ENCODE assay signal across 7 cellular contexts in genomic region chr9:61862431-61862971, GRCh38.
DNase-seq lines count a peak whose midpoint lies in the region; ATAC-seq and TF ChIP-seq lines count a peak whose summit lies in the region.
"Not testable (repeated sequence)": the region's sequence is repeated elsewhere in the genome, so short reads cannot be mapped to it uniquely, and the experiment has no call there.

No MANE protein-coding gene starts in this region.

- H3K9me3 ChIP-seq in RWPE2 (ENCODE audit: severe bottlenecking), result not testable (repeated sequence)

- POLR2A ChIA-PET in activated CD8-positive, alpha-beta T cell treated with anti-CD3 and anti-CD28 coated beads, Interleukin-2, amount 10 ng/mL, durations not matched to agents 7 days and 5 days (lab: Charles Lee), result not testable (repeated sequence)

- not testable (repeated sequence) for H3K27me3 ChIP-seq in RWPE2 (ENCODE audit: insufficient read depth, poor library complexity, severe bottlenecking)

- not testable (repeated sequence) for ATAC-seq in RWPE2 (ENCODE audit: low read depth)
- peak; percentile 40 for ATAC-seq in activated CD8-positive, alpha-beta T cell treated with anti-CD3 and anti-CD28 coated beads, Interleukin-2, amount 10 ng/mL, durations not matched to agents 7 days and 5 days

- not testable (repeated sequence) for H3K9me3 Mint-ChIP-seq in activated CD8-positive, alpha-beta T cell treated with anti-CD3 and anti-CD28 coated beads, Interleukin-2, amount 10 ng/mL, durations not matched to agents 7 days and 5 days (ENCODE audit: insufficient read depth); glutamatergic neuron (ENCODE audit: unreplicated experiment)

- H3K36me3 ChIP-seq in RWPE2 (ENCODE audit: low read depth), result not testable (repeated sequence)

- not testable (repeated sequence) for H3K36me3 Mint-ChIP-seq in activated CD8-positive, alpha-beta T cell treated with anti-CD3 and anti-CD28 coated beads, Interleukin-2, amount 10 ng/mL, durations not matched to agents 7 days and 5 days (ENCODE audit: low read depth); glutamatergic neuron (ENCODE audit: unreplicated experiment)

- not testable (repeated sequence) for H3K4me1 ChIP-seq in RWPE2 (ENCODE audit: insufficient read depth, poor library complexity, severe bottlenecking)

- not testable (repeated sequence) for H3K27ac Mint-ChIP-seq in activated CD8-positive, alpha-beta T cell treated with anti-CD3 and anti-CD28 coated beads, Interleukin-2, amount 10 ng/mL, durations not matched to agents 7 days and 5 days; glutamatergic neuron (ENCODE audit: unreplicated experiment)

- not testable (repeated sequence) for H3K4me3 Mint-ChIP-seq in activated CD8-positive, alpha-beta T cell treated with anti-CD3 and anti-CD28 coated beads, Interleukin-2, amount 10 ng/mL, durations not matched to agents 7 days and 5 days; glutamatergic neuron (ENCODE audit: unreplicated experiment)

- DNase-seq in RWPE2 (ENCODE audit: low spot score), result peak; percentile 16
- DNase-seq in activated CD8-positive, alpha-beta T cell treated with anti-CD3 and anti-CD28 coated beads, Interleukin-2, amount 10 ng/mL, durations not matched to agents 7 days and 5 days, result peak; percentile 69
- peak; percentile 73 for DNase-seq in activated gamma-delta T cell treated with Interleukin-2 at 50 U/mL for 16 hours
- peak; percentile 23 for DNase-seq in glutamatergic neuron
- DNase-seq in mucosa of gallbladder (ENCODE audit: low spot score), result peak; percentile 81
- DNase-seq in stimulated activated CD4-positive, alpha-beta T cell treated with anti-CD3 and anti-CD28 coated beads, Interleukin-15, amount 100 ng/mL, for 1 hour (ENCODE audit: low read depth in 1 of 2, low spot score in 1 of 2), result peak; percentile 33 to 46
- peak; percentile 52 to 54 for DNase-seq in stimulated activated CD8-positive, alpha-beta memory T cell treated with anti-CD3 and anti-CD28 coated beads, Interleukin-4, amount 100 ng/mL, for 1 hour (ENCODE audit: low read depth in 2 of 2, low spot score in 1 of 2)

- H3K27ac ChIP-seq in RWPE2 (ENCODE audit: poor library complexity, severe bottlenecking), result not testable (repeated sequence)

- not testable (repeated sequence) for H3K4me1 Mint-ChIP-seq in activated CD8-positive, alpha-beta T cell treated with anti-CD3 and anti-CD28 coated beads, Interleukin-2, amount 10 ng/mL, durations not matched to agents 7 days and 5 days (ENCODE audit: low read depth); glutamatergic neuron (ENCODE audit: low read depth, unreplicated experiment)

- CTCF ChIA-PET in activated CD8-positive, alpha-beta T cell treated with anti-CD3 and anti-CD28 coated beads, Interleukin-2, amount 10 ng/mL, durations not matched to agents 7 days and 5 days (lab: Charles Lee), result not testable (repeated sequence)

- not testable (repeated sequence) for H3K4me3 ChIP-seq in RWPE2 (ENCODE audit: severe bottlenecking)

- TF ChIP-seq CTCF in RWPE2 (IDR thresholded peaks at IDR 0.05; ENCODE audit: poor library complexity, severe bottlenecking); glutamatergic neuron (IDR thresholded peaks at IDR 0.05; ENCODE audit: partially characterized antibody, unreplicated experiment): not testable (repeated sequence)

- H3K27me3 Mint-ChIP-seq in activated CD8-positive, alpha-beta T cell treated with anti-CD3 and anti-CD28 coated beads, Interleukin-2, amount 10 ng/mL, durations not matched to agents 7 days and 5 days (ENCODE audit: low read depth); glutamatergic neuron (ENCODE audit: unreplicated experiment): not testable (repeated sequence)

Comparison
In these comparisons a context has a peak if more than half of its experiments do, and no peak if none do; other contexts are left out.
1. DNase-seq: peak in every context shown above with its lines; median percentile 81 in mucosa of gallbladder; 73 in activated gamma-delta T cell treated with Interleukin-2 at 50 U/mL for 16 hours; 69 in activated CD8-positive, alpha-beta T cell treated with anti-CD3 and anti-CD28 coated beads, Interleukin-2, amount 10 ng/mL, durations not matched to agents 7 days and 5 days; 53 in stimulated activated CD8-positive, alpha-beta memory T cell treated with anti-CD3 and anti-CD28 coated beads, Interleukin-4, amount 100 ng/mL, for 1 hour; 40 in stimulated activated CD4-positive, alpha-beta T cell treated with anti-CD3 and anti-CD28 coated beads, Interleukin-15, amount 100 ng/mL, for 1 hour; 23 in glutamatergic neuron; 16 in RWPE2.